Comparison of ENCODE assay signal across 1 cellular context in genomic region chr16:75197522-75198134, GRCh38.
TF ChIP-seq lines count a peak whose summit lies in the region.

No MANE protein-coding gene starts in this region.

TF ChIP-seq in A549, 52 proteins besides CTCF, POLR2A, EP300 and RAD21:
- TF ChIP-seq ELK1 (IDR thresholded peaks at IDR 0.05; ENCODE audit: low read depth, low read length) (no peak), KDM5A (IDR thresholded peaks at IDR 0.05) (no peak), CHD2 (IDR thresholded peaks at IDR 0.05; ENCODE audit: low read length, partially characterized antibody) (no peak), KDM1A (IDR thresholded peaks at IDR 0.05; ENCODE audit: low read depth) (no peak), MAFK (IDR thresholded peaks at IDR 0.05; ENCODE audit: partially characterized antibody) (no peak), CHD4 (IDR thresholded peaks at IDR 0.05; ENCODE audit: borderline replicate concordance) (no peak), E2F6 (IDR thresholded peaks at IDR 0.05; ENCODE audit: borderline replicate concordance, low read depth) (no peak), TP53 (CRISPR knock-in tag; IDR thresholded peaks at IDR 0.05) (no peak), NFE2L2 (conservative IDR thresholded peaks at IDR 0.05; ENCODE audit: low read length) (no peak), HES2 (IDR thresholded peaks at IDR 0.05) (no peak)
TF ChIP-seq in A549: peak in this region for 0.
